ENCODE assay signal across 16 cellular contexts in genomic region chr1:3470650-3471355, GRCh38. TPM values are rescaled to one million over a fixed set of nuclear protein-coding genes. Genes with fewer than 3 reads are reported as not detected.
A peak's percentile ranks its signal among the peaks of the same experiment; 100 is the strongest.
DNase-seq lines count a peak whose midpoint lies in the region; ATAC-seq and TF ChIP-seq lines count a peak whose summit lies in the region.
"Had no signal": no experiment of that assay in that cellular context is flagged by ENCODE, and none has a peak within 500 bp of the region (broad histone marks: within the 10 kb centered on the region; RNA-seq: fewer than 3 reads in every experiment).

No MANE protein-coding gene starts in this region.

- TF ChIP-seq CTCF in HEK293 (tag by site-specific recombination; IDR thresholded peaks at IDR 0.05): no peak
- no peak for TF ChIP-seq CTCF in WTC11 (IDR thresholded peaks at IDR 0.05)
- TF ChIP-seq CTCF in retinal pigment epithelial cell (conservative IDR thresholded peaks at IDR 0.05; ENCODE audit: low read depth, low read length): no peak

- CTCF ChIA-PET in HEK293 (lab: Yijun Ruan, JAX): interaction anchor here (0.6 to 2.1 kb wide), 5 partner anchors 14 to 155 kb away, joined by 3 to 25 read pairs (median 6); no protein-coding TSS in a partner anchor
- CTCF ChIA-PET in WTC11 (lab: Charles Lee): interaction anchor here (0.8 to 4.1 kb wide), 22 partner anchors 8 to 549 kb away, joined by 3 to 165 read pairs (median 5); partner anchors contain the start of gene ARHGEF16

- H3K27me3 Mint-ChIP-seq in WTC11 (ENCODE audit: low read depth): no peaks in the 10 kb centered on the region
- H3K27me3 Mint-ChIP-seq: activated CD8-positive, alpha-beta T cell treated with anti-CD3 and anti-CD28 coated beads for 36 hours had no signal

- H3K36me3 Mint-ChIP-seq in WTC11: peaks cover 11% of the 10 kb centered on the region; the same call in 1 of the 2 replicates

- H3K9ac ChIP-seq in iPS-18a (ENCODE audit: low read length): peak overlapping the region; percentile 38

- no peaks in the 10 kb centered on the region for H3K9me3 Mint-ChIP-seq in WTC11
- H3K9me3 Mint-ChIP-seq: activated CD8-positive, alpha-beta T cell treated with anti-CD3 and anti-CD28 coated beads for 36 hours had no signal

- H3K27me3 ChIP-seq in iPS-18a (ENCODE audit: control insufficient read depth, insufficient read depth, low read length): no peaks in the 10 kb centered on the region
- H3K27me3 ChIP-seq: MG63, suprapubic skin had no signal

- H3K9me3 ChIP-seq in HEK293 (ENCODE audit: control insufficient read depth, insufficient read depth, low read depth, low read length): no peaks in the 10 kb centered on the region
- no peaks in the 10 kb centered on the region for H3K9me3 ChIP-seq in iPS-18a (ENCODE audit: control insufficient read depth, low read depth, low read length)
- H3K9me3 ChIP-seq: MG63, suprapubic skin had no signal

- peak overlapping the region; percentile 87 for H3K27ac Mint-ChIP-seq in WTC11
- H3K27ac Mint-ChIP-seq: activated CD8-positive, alpha-beta T cell treated with anti-CD3 and anti-CD28 coated beads for 36 hours had no signal

- no peak overlapping the region for H3K4me3 Mint-ChIP-seq in WTC11
- H3K4me3 Mint-ChIP-seq: activated CD8-positive, alpha-beta T cell treated with anti-CD3 and anti-CD28 coated beads for 36 hours had no signal

- H3K4me1 ChIP-seq in HEK293 (ENCODE audit: control insufficient read depth, insufficient read depth, low read length): no peaks in the 10 kb centered on the region
- H3K4me1 ChIP-seq in iPS-18a (ENCODE audit: control insufficient read depth, low read depth, low read length): peaks cover 15% of the 10 kb centered on the region

- H3K27ac ChIP-seq in HEK293 (ENCODE audit: extremely low read depth, low read depth, low read length) (no peak overlapping the region), iPS-18a (ENCODE audit: low read length) (peak overlapping the region; percentile 69)
- H3K27ac ChIP-seq: suprapubic skin had no signal

- H3K36me3 ChIP-seq in HEK293 (ENCODE audit: control insufficient read depth in 2 of 2, insufficient read depth in 1 of 2, low read length in 2 of 2) (peaks cover 0 to 10% of the 10 kb centered on the region in 2 experiments; a peak in 1 of 3 replicates), iPS-18a (ENCODE audit: control insufficient read depth, low read depth, low read length) (peaks cover 6% of the 10 kb centered on the region)
- H3K36me3 ChIP-seq: MG63, suprapubic skin had no signal

- H3K4me1 Mint-ChIP-seq in WTC11: peaks cover 17% of the 10 kb centered on the region

- peak; percentile 23 for DNase-seq in WTC11 (ENCODE audit: low spot score)
- DNase-seq in retinal pigment epithelial cell (ENCODE audit: low read depth): peak; percentile 21
- DNase-seq in NCI-H2081 (lab: John Stamatoyannopoulos, UW): no peak
- DNase-seq in activated CD4-positive, CD25-positive, alpha-beta regulatory T cell treated with anti-CD3 and anti-CD28 coated beads, Interleukin-2, amount 50 U/mL, for 72 hours: no peak
- DNase-seq: activated CD8-positive, alpha-beta T cell treated with anti-CD3 and anti-CD28 coated beads for 36 hours; C1 segment of cervical spinal cord; DND-41; MG63; NCI-H2029; NCI-H748 treated with DMSO at 0.1 percent for 48 hours; occipital lobe had no signal

- POLR2A ChIA-PET in HEK293 (lab: Yijun Ruan, JAX) (interaction anchor here (0.9 to 1.2 kb wide), 2 partner anchors 18 to 207 kb away, joined by 3 to 5 read pairs; no protein-coding TSS in a partner anchor), WTC11 (lab: Charles Lee) (interaction anchor here (0.7 to 1.6 kb wide), 5 partner anchors 8 to 18 kb away, joined by 3 to 11 read pairs (median 4); partner anchors contain the start of gene ARHGEF16)

- H3K4me3 ChIP-seq in HEK293 (ENCODE audit: low read depth, low read length): no peak overlapping the region
- no peak overlapping the region for H3K4me3 ChIP-seq in iPS-18a (ENCODE audit: low read length)
- H3K4me3 ChIP-seq in retinal pigment epithelial cell (ENCODE audit: low read length): no peak overlapping the region
- H3K4me3 ChIP-seq: MG63, suprapubic skin had no signal

- ATAC-seq in WTC11 (peak; percentile 23), HG03565 (IDR thresholded peaks at IDR 0.05; ENCODE audit: unreplicated experiment) (no peak), GM18867 (IDR thresholded peaks at IDR 0.05; ENCODE audit: unreplicated experiment) (no peak)
- ATAC-seq: activated CD8-positive, alpha-beta T cell treated with anti-CD3 and anti-CD28 coated beads for 36 hours had no signal

TF ChIP-seq in HEK293, 187 proteins besides CTCF, POLR2A, EP300 and RAD21:
- TF ChIP-seq KLF1 (tag by site-specific recombination; IDR thresholded peaks at IDR 0.05) (peak; percentile 72), ZFHX2 (tag by site-specific recombination; conservative IDR thresholded peaks at IDR 0.05) (peak; percentile 100), ZSCAN4 (tag by site-specific recombination; IDR thresholded peaks at IDR 0.05) (0 out of 2 replicates have a peak, but pooled peaks have one; percentile 70), EGR2 (tag by site-specific recombination; IDR thresholded peaks at IDR 0.05; ENCODE audit: low read depth) (peak; percentile 99), HOXC10 (CRISPR knock-in tag; IDR thresholded peaks at IDR 0.05) (no peak)

TF ChIP-seq in WTC11, 78 proteins besides CTCF, POLR2A, EP300 and RAD21:
- TF ChIP-seq ATF2 (CRISPR knock-in tag; IDR thresholded peaks at IDR 0.05; ENCODE audit: borderline replicate concordance, low read depth): no peak

RNA-seq across cellular contexts. Expression of gene ARHGEF16, which starts 16.3 kb away (rescaled TPM):
- total RNA-seq in WTC11 (2021): 15.5 to 17.2 TPM (median 16.1 TPM) in 3 replicates
- total RNA-seq: activated CD8-positive, alpha-beta T cell treated with anti-CD3 and anti-CD28 coated beads for 36 hours had no signal

Comparison
In these comparisons a context has a peak if more than half of its experiments do, and no peak if none do; other contexts are left out.
1. DNase-seq: peak in WTC11 (single experiment) and retinal pigment epithelial cell (single experiment); none in NCI-H2081 (0 of 2) and activated CD4-positive, CD25-positive, alpha-beta regulatory T cell treated with anti-CD3 and anti-CD28 coated beads, Interleukin-2, amount 50 U/mL, for 72 hours (single experiment).